1 cellular context compared by ENCODE assay signal in genomic region chr17:998111-998510, GRCh38.
TF ChIP-seq lines count a peak whose summit lies in the region.

No MANE protein-coding gene starts in this region.

TF ChIP-seq in HCT116, 20 proteins besides CTCF, POLR2A, EP300 and RAD21 (continued from another document):
- no peak for TF ChIP-seq ZBTB33 (IDR thresholded peaks at IDR 0.05; ENCODE audit: extremely low read depth, insufficient replicate concordance, low read length)
- TF ChIP-seq ELF1 (IDR thresholded peaks at IDR 0.05; ENCODE audit: borderline replicate concordance, low read depth): no peak
- TF ChIP-seq, protein P1, sequence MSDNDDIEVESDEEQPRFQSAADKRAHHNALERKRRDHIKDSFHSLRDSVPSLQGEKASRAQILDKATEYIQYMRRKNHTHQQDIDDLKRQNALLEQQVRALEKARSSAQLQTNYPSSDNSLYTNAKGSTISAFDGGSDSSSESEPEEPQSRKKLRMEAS (IDR thresholded peaks at IDR 0.05): no peak
- TF ChIP-seq SIN3A (IDR thresholded peaks at IDR 0.05; ENCODE audit: low read depth): no peak
- no peak for TF ChIP-seq EZH2 (IDR thresholded peaks at IDR 0.05)
- TF ChIP-seq CBX3 (IDR thresholded peaks at IDR 0.05; ENCODE audit: low read depth): no peak
- TF ChIP-seq ZFX (IDR thresholded peaks at IDR 0.05): no peak
- TF ChIP-seq ATF3 (IDR thresholded peaks at IDR 0.05): no peak
